In the genomic region with DNA sequence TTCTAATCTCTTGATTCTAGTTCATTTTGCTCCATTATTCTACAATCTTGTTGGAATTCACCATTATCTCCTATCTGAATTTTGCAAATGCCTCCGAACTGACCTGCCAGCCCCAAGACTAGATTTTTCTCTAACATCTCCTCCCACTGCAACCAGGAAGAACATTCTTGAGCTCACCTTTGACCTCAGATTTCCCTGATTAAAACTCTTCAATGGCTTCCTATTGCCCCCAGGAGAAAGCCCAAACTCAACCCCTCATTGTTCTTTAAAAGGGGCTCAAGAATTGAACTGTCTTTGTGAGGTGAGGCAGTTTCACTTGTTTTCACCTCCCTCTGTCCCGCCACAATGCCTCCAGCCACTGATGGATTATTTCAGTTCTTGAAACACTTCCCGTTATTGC, we compare ENCODE assay signal across 16 cellular contexts.
DNase-seq lines count a peak whose midpoint lies in the region; ATAC-seq, FAIRE-seq and TF ChIP-seq lines count a peak whose summit lies in the region.
"Had no signal": no experiment of that assay in that cellular context is flagged by ENCODE, and none has a peak within 500 bp of the region (broad histone marks: within the 10 kb centered on the region; RNA-seq: fewer than 3 reads in every experiment).

No MANE protein-coding gene starts in this region.

- no peak for FAIRE-seq in H1 (lab: Jason Lieb, UNC)

- TF ChIP-seq POLR2A in H1 (IDR thresholded peaks at IDR 0.05; ENCODE audit: control extremely low read depth in 1 of 2, low read depth in 2 of 2, low read length in 2 of 2), result no peak

- H3K4me2 ChIP-seq in OCI-LY1 (ENCODE audit: low read length) (peak overlapping the region; percentile 20; the same call in 1 of the 2 replicates), H1 (ENCODE audit: insufficient read depth in 1 of 2, low read depth in 2 of 2, low read length in 2 of 2) (no peak overlapping the region)
- H3K4me2 ChIP-seq: BLaER1 treated with 17β-estradiol and CSF1 and Interleukin-3, amounts not matched to agents 10 nM and 100 nM had no signal

- no peak overlapping the region for H3K18ac ChIP-seq in H1 (ENCODE audit: extremely low read depth, low read length)

- peaks cover 11% of the 10 kb centered on the region for H3K4me1 Mint-ChIP-seq in Caco-2 (ENCODE audit: low read depth, unreplicated experiment)
- H3K4me1 Mint-ChIP-seq in neural crest cell, result peaks cover 24% of the 10 kb centered on the region
- H3K4me1 Mint-ChIP-seq: CD4-positive, CD25-positive, alpha-beta regulatory T cell; IgD-negative memory B cell had no signal

- H2AFZ ChIP-seq in OCI-LY1 (ENCODE audit: low read length) (peak overlapping the region; percentile 58), H1 (ENCODE audit: low read length) (no peak overlapping the region)

- H3K23me2 ChIP-seq in H1 (ENCODE audit: low read depth, low read length), result no peaks in the 10 kb centered on the region

- TF ChIP-seq CTCF in Caco-2 (IDR thresholded peaks at IDR 0.05; ENCODE audit: insufficient read depth in 1 of 2, low read depth in 1 of 2, low read length in 1 of 2, severe bottlenecking in 1 of 2, unreplicated experiment in 1 of 2), result no peak
- no peak for TF ChIP-seq CTCF in OCI-LY1 (IDR thresholded peaks at IDR 0.05; ENCODE audit: low read length)
- TF ChIP-seq CTCF in H1 (IDR thresholded peaks at IDR 0.05; ENCODE audit: control extremely low read depth in 1 of 3, insufficient read depth in 1 of 3, low read depth in 1 of 3, low read length in 3 of 3), result no peak
- no peak for TF ChIP-seq CTCF in neural crest cell (conservative IDR thresholded peaks at IDR 0.05)

- no peak for ATAC-seq in HG03196 (IDR thresholded peaks at IDR 0.05; ENCODE audit: unreplicated experiment)

- WGBS in H1 (ENCODE audit: extremely low coverage in 1 of 2, insufficient coverage in 1 of 2, insufficient read length in 1 of 2, insufficient replicate concordance in 2 of 2, low coverage in 1 of 2, low lambda C conversion rate in 2 of 2, missing lambda C conversion rate in 1 of 2), 2 experiments, result 91% methylated on average over 3 of the region's 3 CpGs; no CpG with 5 or more reads in 1 of the 2 experiments

- H2BK20ac ChIP-seq in H1 (ENCODE audit: low read length), result no peak overlapping the region

- no peak overlapping the region for H3K14ac ChIP-seq in H1 (ENCODE audit: insufficient read length)

- H3K79me2 ChIP-seq in OCI-LY1 (ENCODE audit: insufficient read depth, low read length), result no peaks in the 10 kb centered on the region
- H3K79me2 ChIP-seq in H1 (ENCODE audit: control insufficient read depth in 1 of 2, insufficient read depth in 2 of 2, low read length in 2 of 2), result no peaks in the 10 kb centered on the region

- H3K4me3 ChIP-seq in Caco-2 (ENCODE audit: low read depth, low read length), result no peak overlapping the region
- no peak overlapping the region for H3K4me3 ChIP-seq in OCI-LY1 (ENCODE audit: low read depth, low read length, poor library complexity, severe bottlenecking)
- no peak overlapping the region for H3K4me3 ChIP-seq in H1 (ENCODE audit: extremely low read depth in 1 of 4, insufficient read depth in 2 of 4, low read depth in 3 of 4, low read length in 4 of 4)
- H3K4me3 ChIP-seq: BLaER1 treated with 17β-estradiol and CSF1 and Interleukin-3, amounts not matched to agents 10 nM and 100 nM; HAP-1 had no signal

- H3K27me3 ChIP-seq in Caco-2 (replicated peaks; ENCODE audit: control insufficient read depth, insufficient read depth, low read length), result no peaks in the 10 kb centered on the region
- H3K27me3 ChIP-seq in OCI-LY1 (ENCODE audit: insufficient read depth, low read length), result no peaks in the 10 kb centered on the region
- H3K27me3 ChIP-seq in H1 (replicated peaks in 1 of 4; ENCODE audit: control insufficient read depth in 3 of 4, extremely low read depth in 1 of 4, insufficient read depth in 3 of 4, low read length in 3 of 4), result no peaks in the 10 kb centered on the region
- H3K27me3 ChIP-seq: BLaER1 treated with 17β-estradiol and CSF1 and Interleukin-3, amounts not matched to agents 10 nM and 100 nM had no signal

- no peaks in the 10 kb centered on the region for H3K79me1 ChIP-seq in H1 (ENCODE audit: low read depth, low read length)

- H3K27me3 Mint-ChIP-seq in Caco-2 (ENCODE audit: insufficient read depth, unreplicated experiment), result no peaks in the 10 kb centered on the region
- no peaks in the 10 kb centered on the region for H3K27me3 Mint-ChIP-seq in neural crest cell (ENCODE audit: low read depth)
- H3K27me3 Mint-ChIP-seq: CD4-positive, CD25-positive, alpha-beta regulatory T cell; IgD-negative memory B cell had no signal

- DNase-seq in Caco-2 (no peak), H1 (ENCODE audit: low read depth in 1 of 2, low spot score in 2 of 2) (no peak), neural crest cell (ENCODE audit: low read depth, low spot score) (no peak), COR-L47 (lab: John Stamatoyannopoulos, UW) (no peak), NCI-H69 (lab: John Stamatoyannopoulos, UW) (no peak), NOMO-1 treated with dmso at 0.1 percent for 144 hours (lab: John Stamatoyannopoulos, UW; ENCODE audit: unreplicated experiment) (no peak)
- DNase-seq: ACHN; CD4-positive, CD25-positive, alpha-beta regulatory T cell; DND-41; GF-D8; GOT3 had no signal

- no peak overlapping the region for H4K8ac ChIP-seq in H1 (ENCODE audit: extremely low read depth, insufficient read depth, low read length)

- H3K36me3 ChIP-seq in Caco-2 (ENCODE audit: control insufficient read depth, insufficient read depth, low read length) (no peaks in the 10 kb centered on the region), OCI-LY1 (ENCODE audit: insufficient read depth, low read length) (no peaks in the 10 kb centered on the region), H1 (ENCODE audit: control insufficient read depth in 2 of 4, insufficient read depth in 4 of 4, low read length in 3 of 4) (no peaks in the 10 kb centered on the region)
- H3K36me3 ChIP-seq: BLaER1 treated with 17β-estradiol and CSF1 and Interleukin-3, amounts not matched to agents 10 nM and 100 nM; HAP-1 had no signal

- H2AK5ac ChIP-seq in H1 (ENCODE audit: low read depth, low read length), result no peak overlapping the region

- H3K9me3 Mint-ChIP-seq in Caco-2 (ENCODE audit: unreplicated experiment), result no peaks in the 10 kb centered on the region
- peaks cover 3% of the 10 kb centered on the region for H3K9me3 Mint-ChIP-seq in neural crest cell

- no peak overlapping the region for H2BK12ac ChIP-seq in H1 (ENCODE audit: low read depth, low read length)

- CTCF ChIA-PET in Caco-2 (lab: Charles Lee), result no interaction called here
- CTCF ChIA-PET in H1 (lab: Charles Lee; ENCODE audit: partially characterized antibody), result interaction anchor here (1.2 kb wide), 1 partner anchor 448 kb away, joined by 3 read pairs; no protein-coding TSS in a partner anchor

- no peak for TF ChIP-seq RAD21 in H1 (IDR thresholded peaks at IDR 0.05 in 1 of 2, conservative IDR thresholded peaks at IDR 0.05 in 1 of 2; ENCODE audit: low read depth in 2 of 2, low read length in 2 of 2)

- H3K27ac ChIP-seq in OCI-LY1 (ENCODE audit: low read depth, low read length, poor library complexity, severe bottlenecking) (no peak overlapping the region), H1 (ENCODE audit: low read depth, low read length) (no peak overlapping the region)
- H3K27ac ChIP-seq: BLaER1 treated with 17β-estradiol and CSF1 and Interleukin-3, amounts not matched to agents 10 nM and 100 nM had no signal

- no peaks in the 10 kb centered on the region for H4K20me1 ChIP-seq in OCI-LY1 (ENCODE audit: insufficient read depth, low read length)
- H4K20me1 ChIP-seq in H1 (replicated peaks in 1 of 2; ENCODE audit: control insufficient read depth in 1 of 2, insufficient read depth in 2 of 2, low read length in 2 of 2), result no peaks in the 10 kb centered on the region
- H4K20me1 ChIP-seq: BLaER1 treated with 17β-estradiol and CSF1 and Interleukin-3, amounts not matched to agents 10 nM and 100 nM had no signal

- no peak overlapping the region for H3K23ac ChIP-seq in H1 (ENCODE audit: insufficient read length)

- BruUV-seq in Caco-2 (replicated peaks; lab: Mats Ljungman, UMichigan), result no TSS peak

- no peak overlapping the region for H2BK120ac ChIP-seq in H1 (replicated peaks; ENCODE audit: low read depth, low read length)

- TF ChIP-seq EP300 in H1 (IDR thresholded peaks at IDR 0.05; ENCODE audit: borderline replicate concordance in 1 of 2, low read depth in 2 of 2, low read length in 2 of 2), result no peak

- no peak overlapping the region for H4K5ac ChIP-seq in H1 (ENCODE audit: insufficient read length, low read depth, low read length)

- H3K9me3 ChIP-seq in Caco-2 (no peaks in the 10 kb centered on the region), OCI-LY1 (ENCODE audit: low read length) (0 out of 2 replicates have a peak, but pooled peaks cover 4% of the 10 kb centered on the region), H1 (ENCODE audit: insufficient read depth in 2 of 2, low read depth in 1 of 2, low read length in 1 of 2) (no peaks in the 10 kb centered on the region)
- H3K9me3 ChIP-seq: HAP-1 had no signal

- H3K27ac Mint-ChIP-seq in Caco-2 (ENCODE audit: unreplicated experiment) (peak overlapping the region; percentile 20), neural crest cell (ENCODE audit: unreplicated experiment) (peak overlapping the region; percentile 1)
- H3K27ac Mint-ChIP-seq: CD4-positive, CD25-positive, alpha-beta regulatory T cell; IgD-negative memory B cell had no signal

- H3K9me2 ChIP-seq in OCI-LY1 (ENCODE audit: low read depth, low read length), result no peaks in the 10 kb centered on the region

- H3K4me3 Mint-ChIP-seq in Caco-2 (ENCODE audit: unreplicated experiment) (no peak overlapping the region), neural crest cell (no peak overlapping the region)
- H3K4me3 Mint-ChIP-seq: CD4-positive, CD25-positive, alpha-beta regulatory T cell; IgD-negative memory B cell had no signal

- H3K36me3 Mint-ChIP-seq in Caco-2 (ENCODE audit: insufficient read depth, unreplicated experiment), result no peaks in the 10 kb centered on the region
- no peaks in the 10 kb centered on the region for H3K36me3 Mint-ChIP-seq in neural crest cell (ENCODE audit: low read depth)
- H3K36me3 Mint-ChIP-seq: CD4-positive, CD25-positive, alpha-beta regulatory T cell; IgD-negative memory B cell had no signal

- POLR2A ChIA-PET in Caco-2 (lab: Charles Lee), result no interaction called here
- POLR2A ChIA-PET in H1 (lab: Charles Lee; ENCODE audit: partially characterized antibody), result no interaction called here

- no peak overlapping the region for H2BK5ac ChIP-seq in H1 (ENCODE audit: low read depth, low read length)

- peak overlapping the region; percentile 42 for H4K91ac ChIP-seq in H1 (replicated peaks; ENCODE audit: insufficient read length, low read length)

- H3K4me1 ChIP-seq in Caco-2 (no peaks in the 10 kb centered on the region), OCI-LY1 (ENCODE audit: insufficient read depth, low read length, severe bottlenecking) (peaks cover 33% of the 10 kb centered on the region), H1 (replicated peaks in 1 of 4; ENCODE audit: control insufficient read depth in 3 of 4, insufficient read depth in 4 of 4, low read length in 3 of 4) (no peaks in the 10 kb centered on the region)
- H3K4me1 ChIP-seq: BLaER1 treated with 17β-estradiol and CSF1 and Interleukin-3, amounts not matched to agents 10 nM and 100 nM; HAP-1 had no signal

- H3K9ac ChIP-seq in OCI-LY1 (ENCODE audit: low read length) (no peak overlapping the region; the same call in 1 of the 2 replicates), H1 (replicated peaks in 1 of 4; ENCODE audit: extremely low read depth in 1 of 4, low read depth in 3 of 4, low read length in 3 of 4) (no peak overlapping the region)
- H3K9ac ChIP-seq: BLaER1 treated with 17β-estradiol and CSF1 and Interleukin-3, amounts not matched to agents 10 nM and 100 nM had no signal

- intact Hi-C loops in Caco-2 (cut with micrococcal nuclease; ENCODE audit: unreplicated experiment), result no loop called here

- H2BK15ac ChIP-seq in H1 (ENCODE audit: low read length), result no peak overlapping the region

- H3K56ac ChIP-seq in H1 (replicated peaks; ENCODE audit: insufficient read length, low read depth, low read length), result no peak overlapping the region

- no peaks in the 10 kb centered on the region for H3F3A ChIP-seq in OCI-LY1 (ENCODE audit: insufficient read depth, low read length)

- no peak overlapping the region for H3K4ac ChIP-seq in H1 (replicated peaks; ENCODE audit: insufficient read length, low read depth, low read length)
